Comparison of ENCODE assay signal across 1 cellular context in the genomic region with DNA sequence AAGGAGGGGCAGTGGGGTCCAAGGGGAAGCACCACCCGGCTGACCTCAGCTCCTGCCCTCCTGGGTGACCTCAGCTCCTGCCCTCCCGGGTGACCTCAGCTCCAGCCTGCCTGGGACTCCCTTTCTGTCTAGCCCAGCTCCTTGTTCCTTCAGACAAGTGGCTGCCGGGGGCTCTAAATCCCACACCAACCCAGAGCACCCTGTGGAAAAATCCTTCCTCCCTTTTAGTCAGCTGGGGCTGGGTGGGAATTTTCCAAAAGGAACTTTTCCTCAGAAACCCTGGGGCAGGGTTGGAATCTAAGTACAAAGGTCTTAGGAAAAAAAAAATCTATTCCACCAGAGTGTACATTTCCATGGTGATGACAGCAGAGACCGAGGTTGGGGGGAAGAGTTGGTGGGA.
TF ChIP-seq lines count a peak whose summit lies in the region.

No MANE protein-coding gene starts in this region.

TF ChIP-seq in HepG2, 621 proteins besides CTCF, POLR2A, EP300 and RAD21 (continued from another document):
- TF ChIP-seq, protein P1, sequence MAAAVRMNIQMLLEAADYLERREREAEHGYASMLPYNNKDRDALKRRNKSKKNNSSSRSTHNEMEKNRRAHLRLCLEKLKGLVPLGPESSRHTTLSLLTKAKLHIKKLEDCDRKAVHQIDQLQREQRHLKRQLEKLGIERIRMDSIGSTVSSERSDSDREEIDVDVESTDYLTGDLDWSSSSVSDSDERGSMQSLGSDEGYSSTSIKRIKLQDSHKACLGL (CRISPR knock-in tag; IDR thresholded peaks at IDR 0.05), result no peak
- TF ChIP-seq NR2F6 (IDR thresholded peaks at IDR 0.05), result peak; percentile 59
- TF ChIP-seq NR2F6 (CRISPR knock-in tag; IDR thresholded peaks at IDR 0.05), result peak; percentile 58; the same call in 1 of the 2 replicates
- TF ChIP-seq ZBTB7B (CRISPR knock-in tag; IDR thresholded peaks at IDR 0.05), result 0 out of 2 replicates have a peak, but pooled peaks have one; percentile 9
- TF ChIP-seq KDM3A (CRISPR knock-in tag; IDR thresholded peaks at IDR 0.05; ENCODE audit: low read depth), result no peak
- TF ChIP-seq SMARCC2 (IDR thresholded peaks at IDR 0.05), result no peak
- TF ChIP-seq, protein P2, sequence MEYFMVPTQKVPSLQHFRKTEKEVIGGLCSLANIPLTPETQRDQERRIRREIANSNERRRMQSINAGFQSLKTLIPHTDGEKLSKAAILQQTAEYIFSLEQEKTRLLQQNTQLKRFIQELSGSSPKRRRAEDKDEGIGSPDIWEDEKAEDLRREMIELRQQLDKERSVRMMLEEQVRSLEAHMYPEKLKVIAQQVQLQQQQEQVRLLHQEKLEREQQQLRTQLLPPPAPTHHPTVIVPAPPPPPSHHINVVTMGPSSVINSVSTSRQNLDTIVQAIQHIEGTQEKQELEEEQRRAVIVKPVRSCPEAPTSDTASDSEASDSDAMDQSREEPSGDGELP (IDR thresholded peaks at IDR 0.05; ENCODE audit: borderline replicate concordance, low read depth), result no peak
- no peak for TF ChIP-seq ZNF782 (CRISPR knock-in tag; IDR thresholded peaks at IDR 0.05; ENCODE audit: borderline replicate concordance)
- no peak for TF ChIP-seq ELF1 (CRISPR knock-in tag; IDR thresholded peaks at IDR 0.05)
- TF ChIP-seq ZNF354B (CRISPR knock-in tag; IDR thresholded peaks at IDR 0.05), result no peak
- TF ChIP-seq ZNF768 (CRISPR knock-in tag; IDR thresholded peaks at IDR 0.05), result no peak
- no peak for TF ChIP-seq ZNF605 (CRISPR knock-in tag; IDR thresholded peaks at IDR 0.05)
- no peak for TF ChIP-seq SOX13 (IDR thresholded peaks at IDR 0.05)
- TF ChIP-seq SOX13 (CRISPR knock-in tag; conservative IDR thresholded peaks at IDR 0.05 in 1 of 2, IDR thresholded peaks at IDR 0.05 in 1 of 2), result 0 out of 4 replicates have a peak, but pooled peaks of 1 of the 2 experiments have one; percentile 4
- TF ChIP-seq, protein P3, sequence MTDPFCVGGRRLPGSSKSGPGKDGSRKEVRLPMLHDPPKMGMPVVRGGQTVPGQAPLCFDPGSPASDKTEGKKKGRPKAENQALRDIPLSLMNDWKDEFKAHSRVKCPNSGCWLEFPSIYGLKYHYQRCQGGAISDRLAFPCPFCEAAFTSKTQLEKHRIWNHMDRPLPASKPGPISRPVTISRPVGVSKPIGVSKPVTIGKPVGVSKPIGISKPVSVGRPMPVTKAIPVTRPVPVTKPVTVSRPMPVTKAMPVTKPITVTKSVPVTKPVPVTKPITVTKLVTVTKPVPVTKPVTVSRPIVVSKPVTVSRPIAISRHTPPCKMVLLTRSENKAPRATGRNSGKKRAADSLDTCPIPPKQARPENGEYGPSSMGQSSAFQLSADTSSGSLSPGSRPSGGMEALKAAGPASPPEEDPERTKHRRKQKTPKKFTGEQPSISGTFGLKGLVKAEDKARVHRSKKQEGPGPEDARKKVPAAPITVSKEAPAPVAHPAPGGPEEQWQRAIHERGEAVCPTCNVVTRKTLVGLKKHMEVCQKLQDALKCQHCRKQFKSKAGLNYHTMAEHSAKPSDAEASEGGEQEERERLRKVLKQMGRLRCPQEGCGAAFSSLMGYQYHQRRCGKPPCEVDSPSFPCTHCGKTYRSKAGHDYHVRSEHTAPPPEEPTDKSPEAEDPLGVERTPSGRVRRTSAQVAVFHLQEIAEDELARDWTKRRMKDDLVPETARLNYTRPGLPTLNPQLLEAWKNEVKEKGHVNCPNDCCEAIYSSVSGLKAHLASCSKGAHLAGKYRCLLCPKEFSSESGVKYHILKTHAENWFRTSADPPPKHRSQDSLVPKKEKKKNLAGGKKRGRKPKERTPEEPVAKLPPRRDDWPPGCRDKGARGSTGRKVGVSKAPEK (CRISPR knock-in tag; IDR thresholded peaks at IDR 0.05; ENCODE audit: borderline replicate concordance), result no peak
- no peak for TF ChIP-seq ISX (CRISPR knock-in tag; conservative IDR thresholded peaks at IDR 0.05)
- no peak for TF ChIP-seq ZNF101 (CRISPR knock-in tag; IDR thresholded peaks at IDR 0.05; ENCODE audit: borderline replicate concordance, low read depth)
- TF ChIP-seq ZFP1 (CRISPR knock-in tag; IDR thresholded peaks at IDR 0.05), result no peak
- TF ChIP-seq, protein P4, sequence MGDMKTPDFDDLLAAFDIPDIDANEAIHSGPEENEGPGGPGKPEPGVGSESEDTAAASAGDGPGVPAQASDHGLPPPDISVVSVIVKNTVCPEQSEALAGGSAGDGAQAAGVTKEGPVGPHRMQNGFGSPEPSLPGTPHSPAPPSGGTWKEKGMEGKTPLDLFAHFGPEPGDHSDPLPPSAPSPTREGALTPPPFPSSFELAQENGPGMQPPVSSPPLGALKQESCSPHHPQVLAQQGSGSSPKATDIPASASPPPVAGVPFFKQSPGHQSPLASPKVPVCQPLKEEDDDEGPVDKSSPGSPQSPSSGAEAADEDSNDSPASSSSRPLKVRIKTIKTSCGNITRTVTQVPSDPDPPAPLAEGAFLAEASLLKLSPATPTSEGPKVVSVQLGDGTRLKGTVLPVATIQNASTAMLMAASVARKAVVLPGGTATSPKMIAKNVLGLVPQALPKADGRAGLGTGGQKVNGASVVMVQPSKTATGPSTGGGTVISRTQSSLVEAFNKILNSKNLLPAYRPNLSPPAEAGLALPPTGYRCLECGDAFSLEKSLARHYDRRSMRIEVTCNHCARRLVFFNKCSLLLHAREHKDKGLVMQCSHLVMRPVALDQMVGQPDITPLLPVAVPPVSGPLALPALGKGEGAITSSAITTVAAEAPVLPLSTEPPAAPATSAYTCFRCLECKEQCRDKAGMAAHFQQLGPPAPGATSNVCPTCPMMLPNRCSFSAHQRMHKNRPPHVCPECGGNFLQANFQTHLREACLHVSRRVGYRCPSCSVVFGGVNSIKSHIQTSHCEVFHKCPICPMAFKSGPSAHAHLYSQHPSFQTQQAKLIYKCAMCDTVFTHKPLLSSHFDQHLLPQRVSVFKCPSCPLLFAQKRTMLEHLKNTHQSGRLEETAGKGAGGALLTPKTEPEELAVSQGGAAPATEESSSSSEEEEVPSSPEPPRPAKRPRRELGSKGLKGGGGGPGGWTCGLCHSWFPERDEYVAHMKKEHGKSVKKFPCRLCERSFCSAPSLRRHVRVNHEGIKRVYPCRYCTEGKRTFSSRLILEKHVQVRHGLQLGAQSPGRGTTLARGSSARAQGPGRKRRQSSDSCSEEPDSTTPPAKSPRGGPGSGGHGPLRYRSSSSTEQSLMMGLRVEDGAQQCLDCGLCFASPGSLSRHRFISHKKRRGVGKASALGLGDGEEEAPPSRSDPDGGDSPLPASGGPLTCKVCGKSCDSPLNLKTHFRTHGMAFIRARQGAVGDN (CRISPR knock-in tag; IDR thresholded peaks at IDR 0.05), result 0 out of 2 replicates have a peak, but pooled peaks have one; percentile 10
- TF ChIP-seq, protein P5, sequence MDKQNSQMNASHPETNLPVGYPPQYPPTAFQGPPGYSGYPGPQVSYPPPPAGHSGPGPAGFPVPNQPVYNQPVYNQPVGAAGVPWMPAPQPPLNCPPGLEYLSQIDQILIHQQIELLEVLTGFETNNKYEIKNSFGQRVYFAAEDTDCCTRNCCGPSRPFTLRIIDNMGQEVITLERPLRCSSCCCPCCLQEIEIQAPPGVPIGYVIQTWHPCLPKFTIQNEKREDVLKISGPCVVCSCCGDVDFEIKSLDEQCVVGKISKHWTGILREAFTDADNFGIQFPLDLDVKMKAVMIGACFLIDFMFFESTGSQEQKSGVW (CRISPR knock-in tag; IDR thresholded peaks at IDR 0.05; ENCODE audit: borderline replicate concordance), result no peak
- TF ChIP-seq HNF4G (IDR thresholded peaks at IDR 0.05; ENCODE audit: borderline replicate concordance, low read depth, low read length), result peak; percentile 56; the same call in 1 of the 2 replicates
- TF ChIP-seq HNF4G (CRISPR knock-in tag; IDR thresholded peaks at IDR 0.05; ENCODE audit: borderline replicate concordance, low read depth), result no peak
- no peak for TF ChIP-seq ZNF207 (IDR thresholded peaks at IDR 0.05; ENCODE audit: borderline replicate concordance)
- TF ChIP-seq TBP (CRISPR knock-in tag; IDR thresholded peaks at IDR 0.05), result no peak
- TF ChIP-seq ZNF460 (CRISPR knock-in tag; IDR thresholded peaks at IDR 0.05; ENCODE audit: borderline replicate concordance), result no peak
- TF ChIP-seq TEAD3 (CRISPR knock-in tag; optimal IDR thresholded peaks at IDR 0.05; ENCODE audit: borderline replicate concordance), result no peak
- TF ChIP-seq, protein P6, sequence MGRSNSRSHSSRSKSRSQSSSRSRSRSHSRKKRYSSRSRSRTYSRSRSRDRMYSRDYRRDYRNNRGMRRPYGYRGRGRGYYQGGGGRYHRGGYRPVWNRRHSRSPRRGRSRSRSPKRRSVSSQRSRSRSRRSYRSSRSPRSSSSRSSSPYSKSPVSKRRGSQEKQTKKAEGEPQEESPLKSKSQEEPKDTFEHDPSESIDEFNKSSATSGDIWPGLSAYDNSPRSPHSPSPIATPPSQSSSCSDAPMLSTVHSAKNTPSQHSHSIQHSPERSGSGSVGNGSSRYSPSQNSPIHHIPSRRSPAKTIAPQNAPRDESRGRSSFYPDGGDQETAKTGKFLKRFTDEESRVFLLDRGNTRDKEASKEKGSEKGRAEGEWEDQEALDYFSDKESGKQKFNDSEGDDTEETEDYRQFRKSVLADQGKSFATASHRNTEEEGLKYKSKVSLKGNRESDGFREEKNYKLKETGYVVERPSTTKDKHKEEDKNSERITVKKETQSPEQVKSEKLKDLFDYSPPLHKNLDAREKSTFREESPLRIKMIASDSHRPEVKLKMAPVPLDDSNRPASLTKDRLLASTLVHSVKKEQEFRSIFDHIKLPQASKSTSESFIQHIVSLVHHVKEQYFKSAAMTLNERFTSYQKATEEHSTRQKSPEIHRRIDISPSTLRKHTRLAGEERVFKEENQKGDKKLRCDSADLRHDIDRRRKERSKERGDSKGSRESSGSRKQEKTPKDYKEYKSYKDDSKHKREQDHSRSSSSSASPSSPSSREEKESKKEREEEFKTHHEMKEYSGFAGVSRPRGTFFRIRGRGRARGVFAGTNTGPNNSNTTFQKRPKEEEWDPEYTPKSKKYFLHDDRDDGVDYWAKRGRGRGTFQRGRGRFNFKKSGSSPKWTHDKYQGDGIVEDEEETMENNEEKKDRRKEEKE (IDR thresholded peaks at IDR 0.05), result no peak
- TF ChIP-seq, protein P7, sequence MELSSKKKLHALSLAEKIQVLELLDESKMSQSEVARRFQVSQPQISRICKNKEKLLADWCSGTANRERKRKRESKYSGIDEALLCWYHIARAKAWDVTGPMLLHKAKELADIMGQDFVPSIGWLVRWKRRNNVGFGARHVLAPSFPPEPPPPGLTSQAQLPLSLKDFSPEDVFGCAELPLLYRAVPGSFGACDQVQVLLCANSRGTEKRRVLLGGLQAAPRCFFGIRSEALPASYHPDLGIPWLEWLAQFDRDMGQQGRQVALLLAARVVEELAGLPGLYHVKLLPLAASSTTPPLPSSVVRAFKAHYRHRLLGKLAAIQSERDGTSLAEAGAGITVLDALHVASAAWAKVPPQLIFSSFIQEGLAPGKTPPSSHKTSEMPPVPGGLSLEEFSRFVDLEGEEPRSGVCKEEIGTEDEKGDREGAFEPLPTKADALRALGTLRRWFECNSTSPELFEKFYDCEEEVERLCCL (CRISPR knock-in tag; IDR thresholded peaks at IDR 0.05; ENCODE audit: borderline replicate concordance), result no peak
- no peak for TF ChIP-seq PCBP2 (optimal IDR thresholded peaks at IDR 0.05; ENCODE audit: low read depth, low read length, poor library complexity, severe bottlenecking)
- no peak for TF ChIP-seq DPF2 (CRISPR knock-in tag; IDR thresholded peaks at IDR 0.05; ENCODE audit: borderline replicate concordance, low read depth)
- no peak for TF ChIP-seq KMT2A (CRISPR knock-in tag; IDR thresholded peaks at IDR 0.05)
- no peak for TF ChIP-seq SCMH1 (CRISPR knock-in tag; IDR thresholded peaks at IDR 0.05; ENCODE audit: borderline replicate concordance)
- no peak for TF ChIP-seq ZNF737 (CRISPR knock-in tag; IDR thresholded peaks at IDR 0.05; ENCODE audit: borderline replicate concordance)
- TF ChIP-seq, protein P8, sequence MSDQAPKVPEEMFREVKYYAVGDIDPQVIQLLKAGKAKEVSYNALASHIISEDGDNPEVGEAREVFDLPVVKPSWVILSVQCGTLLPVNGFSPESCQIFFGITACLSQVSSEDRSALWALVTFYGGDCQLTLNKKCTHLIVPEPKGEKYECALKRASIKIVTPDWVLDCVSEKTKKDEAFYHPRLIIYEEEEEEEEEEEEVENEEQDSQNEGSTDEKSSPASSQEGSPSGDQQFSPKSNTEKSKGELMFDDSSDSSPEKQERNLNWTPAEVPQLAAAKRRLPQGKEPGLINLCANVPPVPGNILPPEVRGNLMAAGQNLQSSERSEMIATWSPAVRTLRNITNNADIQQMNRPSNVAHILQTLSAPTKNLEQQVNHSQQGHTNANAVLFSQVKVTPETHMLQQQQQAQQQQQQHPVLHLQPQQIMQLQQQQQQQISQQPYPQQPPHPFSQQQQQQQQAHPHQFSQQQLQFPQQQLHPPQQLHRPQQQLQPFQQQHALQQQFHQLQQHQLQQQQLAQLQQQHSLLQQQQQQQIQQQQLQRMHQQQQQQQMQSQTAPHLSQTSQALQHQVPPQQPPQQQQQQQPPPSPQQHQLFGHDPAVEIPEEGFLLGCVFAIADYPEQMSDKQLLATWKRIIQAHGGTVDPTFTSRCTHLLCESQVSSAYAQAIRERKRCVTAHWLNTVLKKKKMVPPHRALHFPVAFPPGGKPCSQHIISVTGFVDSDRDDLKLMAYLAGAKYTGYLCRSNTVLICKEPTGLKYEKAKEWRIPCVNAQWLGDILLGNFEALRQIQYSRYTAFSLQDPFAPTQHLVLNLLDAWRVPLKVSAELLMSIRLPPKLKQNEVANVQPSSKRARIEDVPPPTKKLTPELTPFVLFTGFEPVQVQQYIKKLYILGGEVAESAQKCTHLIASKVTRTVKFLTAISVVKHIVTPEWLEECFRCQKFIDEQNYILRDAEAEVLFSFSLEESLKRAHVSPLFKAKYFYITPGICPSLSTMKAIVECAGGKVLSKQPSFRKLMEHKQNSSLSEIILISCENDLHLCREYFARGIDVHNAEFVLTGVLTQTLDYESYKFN (CRISPR knock-in tag; conservative IDR thresholded peaks at IDR 0.05), result peak; percentile 59; the same call in 1 of the 2 replicates
- TF ChIP-seq ZKSCAN5 (CRISPR knock-in tag; IDR thresholded peaks at IDR 0.05), result no peak
- no peak for TF ChIP-seq ZNF121 (CRISPR knock-in tag; IDR thresholded peaks at IDR 0.05)
- no peak for TF ChIP-seq ATF1 (CRISPR knock-in tag; IDR thresholded peaks at IDR 0.05)
